Comparison of ENCODE assay signal across 24 cellular contexts in the genomic region with DNA sequence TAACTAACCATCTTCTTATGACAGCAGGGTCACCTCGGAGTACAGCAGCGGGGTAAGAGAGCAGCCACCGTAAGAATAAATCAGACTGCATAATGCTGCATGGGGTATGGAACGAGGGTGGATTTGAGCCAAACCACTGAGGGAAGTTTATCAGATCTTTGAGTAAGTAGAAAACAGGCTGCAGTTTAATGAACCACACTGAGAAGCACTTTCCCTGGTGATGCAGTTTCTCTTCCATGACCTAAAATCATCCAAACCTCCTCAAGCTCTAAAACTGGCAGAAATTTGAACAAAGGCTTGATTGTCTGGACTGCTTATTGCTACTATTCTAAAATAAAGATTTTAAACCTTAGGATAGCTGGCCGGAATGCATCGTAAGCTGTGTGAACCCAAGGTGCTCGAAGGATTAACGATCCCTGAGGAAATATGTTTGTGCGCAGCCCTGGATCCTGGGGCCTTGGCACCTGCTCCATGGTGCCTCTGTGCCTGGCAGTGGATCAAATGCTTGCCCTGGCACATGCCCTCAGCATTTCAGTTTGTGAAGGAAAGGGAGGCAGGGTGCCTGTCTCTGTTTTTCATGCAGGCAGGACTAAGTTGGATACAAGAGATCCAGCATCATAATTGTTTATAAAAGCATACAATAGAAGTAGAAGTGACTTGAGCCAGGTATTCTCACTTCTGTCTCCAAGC.
DNase-seq lines count a peak whose midpoint lies in the region; ATAC-seq and TF ChIP-seq lines count a peak whose summit lies in the region.
"Had no signal": no experiment of that assay in that cellular context is flagged by ENCODE, and none has a peak within 500 bp of the region (broad histone marks: within the 10 kb centered on the region; RNA-seq: fewer than 3 reads in every experiment).

No MANE protein-coding gene starts in this region.

- H3K27me3 Mint-ChIP-seq in MCF 10A (ENCODE audit: insufficient read depth, unreplicated experiment) = peaks cover 63% of the 10 kb centered on the region

- DNase-seq in COLO829 (ENCODE audit: low spot score) (peak; percentile 92), NCI-H1092 treated with DMSO at 0.1 percent for 48 hours (lab: John Stamatoyannopoulos, UW) (peak; percentile 35), astrocyte of the hippocampus (ENCODE audit: low read depth, low spot score) (peak; percentile 84), midbrain (lab: John Stamatoyannopoulos, UW) (peak; percentile 13), mesenteric fat pad (ENCODE audit: low spot score) (no peak), MCF 10A (ENCODE audit: unreplicated experiment) (no peak), omental fat pad (ENCODE audit: low spot score) (no peak)
- DNase-seq: activated CD4-positive, alpha-beta memory T cell treated with anti-CD3 and anti-CD28 coated beads for 36 hours; cerebellar nuclear complex; heart left ventricle; HFFc6; left colon; MG63; naive thymus-derived CD4-positive, alpha-beta T cell; NCI-H2227 treated with DMSO at 0.1 percent for 48 hours; NCI-H748 treated with DMSO at 0.1 percent for 48 hours; retina; spleen; stimulated activated CD4-positive, alpha-beta T cell treated with anti-CD3 and anti-CD28 coated beads, Interleukin-2, amount 100 ng/mL, for 48 hours; T1000 had no signal

- H3K4me1 Mint-ChIP-seq in MCF 10A (ENCODE audit: insufficient read depth, unreplicated experiment) = no peaks in the 10 kb centered on the region
- H3K4me1 Mint-ChIP-seq: naive thymus-derived CD4-positive, alpha-beta T cell; stimulated activated effector memory CD8-positive, alpha-beta T cell treated with anti-CD3 and anti-CD28 coated beads, Interleukin-12 subunit alpha, Interleukin-12 subunit beta, amount 100 ng/mL, for 72 hours had no signal

- CTCF ChIA-PET in MCF 10A (lab: Yijun Ruan, JAX) = interaction anchor here (0.7 to 1.6 kb wide), 2 partner anchors 8 to 197 kb away, joined by 3 to 7 read pairs; no protein-coding TSS in a partner anchor

- intact Hi-C loops in MCF 10A (cut with micrococcal nuclease) = no loop called here

- H3K4me3 Mint-ChIP-seq in MCF 10A (ENCODE audit: unreplicated experiment) = no peak overlapping the region
- H3K4me3 Mint-ChIP-seq: activated CD4-positive, alpha-beta memory T cell treated with anti-CD3 and anti-CD28 coated beads for 36 hours; HFFc6; naive thymus-derived CD4-positive, alpha-beta T cell; stimulated activated effector memory CD8-positive, alpha-beta T cell treated with anti-CD3 and anti-CD28 coated beads, Interleukin-12 subunit alpha, Interleukin-12 subunit beta, amount 100 ng/mL, for 72 hours had no signal

- no peak overlapping the region for H3K27ac Mint-ChIP-seq in MCF 10A (ENCODE audit: low read depth, unreplicated experiment)
- H3K27ac Mint-ChIP-seq: activated CD4-positive, alpha-beta memory T cell treated with anti-CD3 and anti-CD28 coated beads for 36 hours; activated naive CD4-positive, alpha-beta T cell treated with anti-CD3 and anti-CD28 coated beads, Interleukin-2, amount 50 U/mL, for 72 hours; activated T-helper 2 cell treated with anti-CD3 and anti-CD28 coated beads, Interferon-gamma antibody, Interleukin-2, Interleukin-4, amounts not matched to agents 10 μg/mL and 5 μg/mL and 100 μg/mL, durations not matched to agents 14 hours and 24 hours and 36 hours; HFFc6; naive thymus-derived CD4-positive, alpha-beta T cell; stimulated activated effector memory CD8-positive, alpha-beta T cell treated with anti-CD3 and anti-CD28 coated beads, Interleukin-12 subunit alpha, Interleukin-12 subunit beta, amount 100 ng/mL, for 72 hours had no signal

- BruUV-seq in MCF 10A (replicated peaks; lab: Mats Ljungman, UMichigan) = no TSS peak

- H3K36me3 Mint-ChIP-seq in MCF 10A (ENCODE audit: insufficient read depth, unreplicated experiment) = no peaks in the 10 kb centered on the region
- H3K36me3 Mint-ChIP-seq: activated CD4-positive, alpha-beta memory T cell treated with anti-CD3 and anti-CD28 coated beads for 36 hours; activated naive CD4-positive, alpha-beta T cell treated with anti-CD3 and anti-CD28 coated beads, Interleukin-2, amount 50 U/mL, for 72 hours; naive thymus-derived CD4-positive, alpha-beta T cell; stimulated activated effector memory CD8-positive, alpha-beta T cell treated with anti-CD3 and anti-CD28 coated beads, Interleukin-12 subunit alpha, Interleukin-12 subunit beta, amount 100 ng/mL, for 72 hours had no signal

- POLR2A ChIA-PET in MCF 10A (lab: Yijun Ruan, JAX) = no interaction called here

- H3K9me3 Mint-ChIP-seq in MCF 10A (ENCODE audit: unreplicated experiment) = no peaks in the 10 kb centered on the region
- H3K9me3 Mint-ChIP-seq: activated CD4-positive, alpha-beta memory T cell treated with anti-CD3 and anti-CD28 coated beads for 36 hours; activated naive CD4-positive, alpha-beta T cell treated with anti-CD3 and anti-CD28 coated beads, Interleukin-2, amount 50 U/mL, for 72 hours; activated T-helper 2 cell treated with anti-CD3 and anti-CD28 coated beads, Interferon-gamma antibody, Interleukin-2, Interleukin-4, amounts not matched to agents 10 μg/mL and 5 μg/mL and 100 μg/mL, durations not matched to agents 14 hours and 24 hours and 36 hours; naive thymus-derived CD4-positive, alpha-beta T cell; stimulated activated effector memory CD8-positive, alpha-beta T cell treated with anti-CD3 and anti-CD28 coated beads, Interleukin-12 subunit alpha, Interleukin-12 subunit beta, amount 100 ng/mL, for 72 hours had no signal

- TF ChIP-seq CTCF in MCF 10A (IDR thresholded peaks at IDR 0.05; ENCODE audit: unreplicated experiment) (no peak), omental fat pad (IDR thresholded peaks at IDR 0.05) (no peak)

- ATAC-seq in GM18870 (IDR thresholded peaks at IDR 0.05; ENCODE audit: unreplicated experiment) (no peak), omental fat pad (ENCODE audit: low FRiP score) (no peak)
- ATAC-seq: activated naive CD4-positive, alpha-beta T cell treated with anti-CD3 and anti-CD28 coated beads, Interleukin-2, amount 50 U/mL, for 72 hours; left colon; naive thymus-derived CD4-positive, alpha-beta T cell; stimulated activated effector memory CD8-positive, alpha-beta T cell treated with anti-CD3 and anti-CD28 coated beads, Interleukin-12 subunit alpha, Interleukin-12 subunit beta, amount 100 ng/mL, for 72 hours had no signal

Comparison
In these comparisons a context has a peak if more than half of its experiments do, and no peak if none do; other contexts are left out.
1. DNase-seq: peak in COLO829 (single experiment), NCI-H1092 treated with DMSO at 0.1 percent for 48 hours (single experiment), astrocyte of the hippocampus (single experiment) and midbrain (single experiment); none in mesenteric fat pad (single experiment), MCF 10A (single experiment) and omental fat pad (single experiment).